In the genomic region with DNA sequence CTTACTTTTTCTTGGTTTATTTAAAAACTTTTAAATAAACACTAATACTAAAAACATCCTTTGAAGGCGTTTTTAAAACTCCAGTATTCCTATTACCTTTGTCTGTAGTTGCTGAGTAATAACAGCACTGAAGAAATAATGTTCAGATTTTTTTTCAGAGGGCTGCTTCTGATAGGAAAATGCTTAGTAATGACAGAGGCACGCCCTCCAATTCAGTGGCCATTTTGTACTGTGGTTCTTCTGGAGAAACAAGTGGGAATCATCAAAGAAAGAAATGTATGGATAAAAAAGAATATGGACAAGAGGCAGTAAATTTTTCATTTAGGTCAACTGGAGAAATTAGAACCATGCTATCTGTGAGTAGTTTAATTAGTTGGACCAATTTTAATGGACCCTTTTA, we compare ENCODE assay signal across 14 cellular contexts. TPM values are rescaled to one million over a fixed set of nuclear protein-coding genes. Genes with fewer than 3 reads are reported as not detected.
DNase-seq lines count a peak whose midpoint lies in the region; ATAC-seq and TF ChIP-seq lines count a peak whose summit lies in the region.
"Had no signal": no experiment of that assay in that cellular context is flagged by ENCODE, and none has a peak within 500 bp of the region (broad histone marks: within the 10 kb centered on the region; RNA-seq: fewer than 3 reads in every experiment).

No MANE protein-coding gene starts in this region.

- no peak overlapping the region for H3K4me3 Mint-ChIP-seq in endothelial cell (ENCODE audit: unreplicated experiment)
- H3K4me3 Mint-ChIP-seq: activated naive CD8-positive, alpha-beta T cell treated with anti-CD3 and anti-CD28 coated beads for 36 hours had no signal

- no peak overlapping the region for H3K4me2 ChIP-seq in trophoblast cell (ENCODE audit: low read length)

- H3K36me3 Mint-ChIP-seq in endothelial cell (ENCODE audit: low read depth, unreplicated experiment), result peaks cover 5% of the 10 kb centered on the region

- no peak overlapping the region for H2BK12ac ChIP-seq in trophoblast cell (ENCODE audit: low read length)

- no peak overlapping the region for H4K12ac ChIP-seq in trophoblast cell (ENCODE audit: low read depth, low read length)

- no peak overlapping the region for H2BK5ac ChIP-seq in trophoblast cell (ENCODE audit: low read depth, low read length, poor library complexity)

- DNase-seq in SK-MEL-5 (ENCODE audit: low read depth, low spot score) (peak; percentile 33), endothelial cell (ENCODE audit: low spot score) (no peak), renal cortical epithelial cell (ENCODE audit: low read depth) (peak; percentile 25), trophoblast cell (no peak)
- no peak for DNase-seq in activated CD4-positive, alpha-beta T cell treated with anti-CD3 and anti-CD28 coated beads, Interleukin-2, amount 50 U/mL, for 1 hour
- DNase-seq: activated naive CD8-positive, alpha-beta T cell treated with anti-CD3 and anti-CD28 coated beads for 36 hours; heart right ventricle; left lung; MV-4-11; NCI-H510A treated with DMSO at 0.1 percent for 48 hours; upper lobe of left lung had no signal

- no peaks in the 10 kb centered on the region for H3K9me3 ChIP-seq in HEK293 (ENCODE audit: control insufficient read depth, insufficient read depth, low read depth, low read length)
- H3K9me3 ChIP-seq in trophoblast cell (ENCODE audit: insufficient read depth, low read depth, low read length), result no peaks in the 10 kb centered on the region
- H3K9me3 ChIP-seq: heart right ventricle, left lung, upper lobe of left lung had no signal

- H3K4ac ChIP-seq in trophoblast cell (ENCODE audit: low read depth, low read length), result no peak overlapping the region

- TF ChIP-seq CTCF in HEK293 (tag by site-specific recombination; IDR thresholded peaks at IDR 0.05) (no peak), endothelial cell (IDR thresholded peaks at IDR 0.05; ENCODE audit: unreplicated experiment) (no peak)

- in situ Hi-C loops in SK-MEL-5 (cut with HindIII; ENCODE audit: low pct_unique_long_range_greater_than_20kb, low sequenced_read_pairs), result no loop called here

- H3K4me3 ChIP-seq in HEK293 (ENCODE audit: low read depth, low read length) (no peak overlapping the region), trophoblast cell (ENCODE audit: low read depth, low read length) (no peak overlapping the region)
- H3K4me3 ChIP-seq: heart right ventricle, left lung, upper lobe of left lung had no signal

- H3K27ac ChIP-seq in HEK293 (ENCODE audit: extremely low read depth, low read depth, low read length) (no peak overlapping the region), trophoblast cell (ENCODE audit: low read depth, low read length) (no peak overlapping the region)
- H3K27ac ChIP-seq: left lung had no signal

- no peak overlapping the region for H4K91ac ChIP-seq in trophoblast cell (ENCODE audit: low read depth, low read length)

- POLR2A ChIA-PET in HEK293 (lab: Yijun Ruan, JAX), result interaction anchor here (1.6 kb wide), 1 partner anchor 14 kb away, joined by 6 read pairs; a partner anchor contains a TSS

- H2AFZ ChIP-seq in trophoblast cell (ENCODE audit: insufficient read depth, low read length, poor library complexity), result no peak overlapping the region

- no peaks in the 10 kb centered on the region for H3K9me3 Mint-ChIP-seq in endothelial cell (ENCODE audit: unreplicated experiment)
- H3K9me3 Mint-ChIP-seq: activated naive CD8-positive, alpha-beta T cell treated with anti-CD3 and anti-CD28 coated beads for 36 hours had no signal

- H3K27ac Mint-ChIP-seq in endothelial cell (ENCODE audit: unreplicated experiment), result peak overlapping the region; percentile 11
- H3K27ac Mint-ChIP-seq: activated naive CD8-positive, alpha-beta T cell treated with anti-CD3 and anti-CD28 coated beads for 36 hours had no signal

- H3K36me3 ChIP-seq in HEK293 (ENCODE audit: control insufficient read depth in 2 of 2, insufficient read depth in 1 of 2, low read length in 2 of 2) (peaks cover 4 to 7% of the 10 kb centered on the region in 2 experiments; a peak in 2 of 3 replicates), trophoblast cell (ENCODE audit: control insufficient read depth in 1 of 2, insufficient read depth in 2 of 2, low read length in 2 of 2) (peaks cover 0 to 3% of the 10 kb centered on the region in 2 experiments)
- H3K36me3 ChIP-seq: upper lobe of left lung had no signal

- CTCF ChIA-PET in HEK293 (lab: Yijun Ruan, JAX), result interaction anchor here (0.7 to 1.0 kb wide), 3 partner anchors 13 to 114 kb away, joined by 3 read pairs; no protein-coding TSS in a partner anchor

- H3K79me2 ChIP-seq in trophoblast cell (ENCODE audit: control insufficient read depth, insufficient read depth, low read length, poor library complexity), result peaks cover 3% of the 10 kb centered on the region

- no peak overlapping the region for H3K9ac ChIP-seq in trophoblast cell (ENCODE audit: low read length)

- no peaks in the 10 kb centered on the region for H3K27me3 Mint-ChIP-seq in endothelial cell (ENCODE audit: unreplicated experiment)
- H3K27me3 Mint-ChIP-seq: activated naive CD8-positive, alpha-beta T cell treated with anti-CD3 and anti-CD28 coated beads for 36 hours had no signal

- no peaks in the 10 kb centered on the region for H3K79me1 ChIP-seq in trophoblast cell (ENCODE audit: low read length)

- no peak overlapping the region for H2BK120ac ChIP-seq in trophoblast cell (ENCODE audit: insufficient read depth, low read length, poor library complexity)

- no CpG with 5 or more reads among the region's 2 CpGs for WGBS in trophoblast cell (ENCODE audit: extremely low coverage, insufficient coverage, insufficient read length)

- H3K23ac ChIP-seq in trophoblast cell (ENCODE audit: low read length), result no peak overlapping the region

- peaks cover 15% of the 10 kb centered on the region for H3K4me1 Mint-ChIP-seq in endothelial cell (ENCODE audit: unreplicated experiment)

- H3K4me1 ChIP-seq in HEK293 (ENCODE audit: control insufficient read depth, insufficient read depth, low read length), result peaks cover 13% of the 10 kb centered on the region
- H3K4me1 ChIP-seq in trophoblast cell (ENCODE audit: control insufficient read depth in 1 of 2, insufficient read depth in 2 of 2, low read length in 2 of 2), result no peaks in the 10 kb centered on the region

- no peak overlapping the region for H2AK5ac ChIP-seq in trophoblast cell (ENCODE audit: low read length)

- H4K8ac ChIP-seq in trophoblast cell (ENCODE audit: low read depth, low read length), result no peak overlapping the region

- ATAC-seq in GM21619 (IDR thresholded peaks at IDR 0.05; ENCODE audit: unreplicated experiment) (no peak), HG02623 (IDR thresholded peaks at IDR 0.05; ENCODE audit: unreplicated experiment) (no peak)
- ATAC-seq: heart right ventricle, left lung had no signal

- no peak overlapping the region for H3K14ac ChIP-seq in trophoblast cell (ENCODE audit: low read length)

- no peaks in the 10 kb centered on the region for H3K27me3 ChIP-seq in trophoblast cell (ENCODE audit: insufficient read depth, low read length)
- H3K27me3 ChIP-seq: heart right ventricle, left lung, upper lobe of left lung had no signal

- no peak overlapping the region for H3K18ac ChIP-seq in trophoblast cell (ENCODE audit: low read length)

TF ChIP-seq in HEK293, 187 proteins besides CTCF, POLR2A, EP300 and RAD21:
- TF ChIP-seq ZNF292 (tag by site-specific recombination; IDR thresholded peaks at IDR 0.05; ENCODE audit: borderline replicate concordance, low read depth), result no peak
- peak; percentile 70 for TF ChIP-seq KLF10 (tag by site-specific recombination; IDR thresholded peaks at IDR 0.05)
- peak; percentile 26; the same call in 1 of the 2 replicates for TF ChIP-seq ZBTB8A (tag by site-specific recombination; IDR thresholded peaks at IDR 0.05)

RNA-seq across cellular contexts. Expression of a gene that starts 13.6 kb away (rescaled TPM):
- total RNA-seq in SK-MEL-5 (2014; rRNA removed; shearing (Covaris generic)), result 43.9 and 45.3 TPM in 2 replicates
- 26.9 and 38.6 TPM in 2 replicates for polyA plus RNA-seq in SK-MEL-5 (2015; cell fraction: cytosol; rRNA removed)
- 43.4 and 44.6 TPM in 2 replicates for polyA plus RNA-seq in SK-MEL-5 (2015; cell fraction: nucleus; rRNA removed)
- total RNA-seq in endothelial cell (ENCODE audit: unreplicated experiment), result 89.9 TPM
- total RNA-seq in renal cortical epithelial cell, result 156 and 176 TPM in 2 replicates
- polyA plus RNA-seq in trophoblast cell (2013), result 72.0 and 72.3 TPM in 2 replicates

RNA-seq across cellular contexts. Expression of a gene that starts 13.9 kb away (rescaled TPM):
- 1.1 and 1.2 TPM in 2 replicates for total RNA-seq in SK-MEL-5 (2014; rRNA removed; shearing (Covaris generic))
- polyA plus RNA-seq in SK-MEL-5 (2015; cell fraction: cytosol; rRNA removed), result 1.6 and 1.8 TPM in 2 replicates
- 1.4 and 2.4 TPM in 2 replicates for polyA plus RNA-seq in SK-MEL-5 (2015; cell fraction: nucleus; rRNA removed)
- total RNA-seq in endothelial cell (ENCODE audit: unreplicated experiment), result 35.4 TPM
- 33.9 and 58.3 TPM in 2 replicates for total RNA-seq in renal cortical epithelial cell
- polyA plus RNA-seq in trophoblast cell (2013), result 36.2 and 36.3 TPM in 2 replicates

Comparison
In these comparisons a context has a peak if more than half of its experiments do, and no peak if none do; other contexts are left out.
1. DNase-seq: peak in SK-MEL-5 (single experiment) and renal cortical epithelial cell (single experiment); none in endothelial cell (single experiment), activated CD4-positive, alpha-beta T cell treated with anti-CD3 and anti-CD28 coated beads, Interleukin-2, amount 50 U/mL, for 1 hour (single experiment) and trophoblast cell (0 of 2).
2. RNA of a gene that starts 13.9 kb away (total RNA-seq): 35.4 TPM in endothelial cell (single experiment) and 33.9 to 58.3 TPM in renal cortical epithelial cell; 1.1 to 1.2 TPM in SK-MEL-5; every median in the first group is over 10 times any median in the second.